29 cellular contexts compared by ENCODE assay signal in the genomic region with DNA sequence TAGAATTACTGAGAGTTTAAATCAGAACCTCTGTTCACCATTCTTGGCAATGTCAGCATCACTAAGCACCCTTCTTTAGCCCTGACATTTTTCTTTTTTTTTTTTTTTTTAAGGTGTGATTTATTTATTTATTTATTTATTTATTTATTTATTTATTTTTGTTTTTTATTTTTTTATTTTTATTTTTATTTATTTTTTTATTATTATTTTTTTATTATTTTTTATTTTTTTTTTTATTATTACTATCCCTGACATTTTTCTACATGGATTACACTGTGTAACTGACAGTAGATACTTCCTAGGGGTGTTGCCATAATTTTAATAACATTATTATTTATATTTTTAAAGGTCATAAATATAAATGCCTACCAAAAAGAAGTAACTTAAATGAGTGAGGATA. TPM values are rescaled to one million over a fixed set of nuclear protein-coding genes. Genes with fewer than 3 reads are reported as not detected.
"Had no signal": no experiment of that assay in that cellular context is flagged by ENCODE, and none has a peak within 500 bp of the region (broad histone marks: within the 10 kb centered on the region; RNA-seq: fewer than 3 reads in every experiment).

No MANE protein-coding gene starts in this region.

- H3K36me3 Mint-ChIP-seq: mesothelial cell of epicardium; naive thymus-derived CD4-positive, alpha-beta T cell; natural killer cell treated with Interleukin-12 subunit alpha and Interleukin-12 subunit beta and Interleukin-15 and Interleukin-18, amount 100 ng/mL, for 72 hours; stimulated activated naive B cell treated with anti-CD40 and anti-IgM and Interleukin-4, amounts not matched to agents 10 μg/mL and 1 μg/mL and 100 μg/mL, for 72 hours had no signal

- H3K9me3 ChIP-seq: lower lobe of right lung, mucosa of descending colon, ovary, prostate gland, stomach, testis, thyroid gland, transverse colon, upper lobe of left lung, vagina had no signal

- H3K4me1 ChIP-seq: left lung, lower lobe of right lung, prostate gland, stomach, testis, thyroid gland, transverse colon, upper lobe of left lung, vagina had no signal

- H3K27ac ChIP-seq: hepatocyte, left lung, lower lobe of right lung, ovary, prostate gland, skin epidermis, stomach, testis, thyroid gland, transverse colon, upper lobe of left lung, vagina had no signal

- H3K4me3 ChIP-seq: hepatocyte, left lung, lower lobe of right lung, mucosa of descending colon, ovary, prostate gland, skin epidermis, stomach, testis, thyroid gland, transverse colon, upper lobe of left lung, vagina had no signal

- DNase-seq: islet precursor cell; kidney glomerular epithelial cell; left colon; left lung; lower lobe of right lung; mesendoderm; mucosa of descending colon; naive thymus-derived CD4-positive, alpha-beta T cell; ovary; posterior cingulate gyrus; retina; right cardiac atrium; stimulated activated CD4-positive, alpha-beta T cell treated with anti-CD3 and anti-CD28 coated beads, Interleukin-12 subunit alpha, Interleukin-12 subunit beta, amount 100 ng/mL, for 4 hours; stimulated activated CD4-positive, alpha-beta T cell treated with anti-CD3 and anti-CD28 coated beads, Interleukin-15, amount 100 ng/mL, for 24 hours; stimulated activated CD4-positive, alpha-beta T cell treated with anti-CD3 and anti-CD28 coated beads, Interleukin-2, amount 100 ng/mL, for 24 hours; stimulated activated CD4-positive, alpha-beta T cell treated with anti-CD3 and anti-CD28 coated beads, Interleukin-4, amount 100 ng/mL, for 1 hour; stimulated activated naive B cell treated with anti-CD40 and anti-IgM and Interleukin-4, amounts not matched to agents 10 μg/mL and 1 μg/mL and 100 μg/mL, for 72 hours; stimulated activated naive CD8-positive, alpha-beta T cell treated with anti-CD3 and anti-CD28 coated beads, Interleukin-15, Interleukin-2, amounts not matched to agents 100 U/mL and 50 U/mL, for 24 hours; stomach; testis; thyroid gland; transverse colon; upper lobe of left lung had no signal

- H3K27ac Mint-ChIP-seq: mesothelial cell of epicardium; naive thymus-derived CD4-positive, alpha-beta T cell; natural killer cell treated with Interleukin-12 subunit alpha and Interleukin-12 subunit beta and Interleukin-15 and Interleukin-18, amount 100 ng/mL, for 72 hours; stimulated activated naive B cell treated with anti-CD40 and anti-IgM and Interleukin-4, amounts not matched to agents 10 μg/mL and 1 μg/mL and 100 μg/mL, for 72 hours had no signal

- H3K36me3 ChIP-seq: left lung, lower lobe of right lung, ovary, prostate gland, stomach, thyroid gland, transverse colon, upper lobe of left lung, vagina had no signal

- H3K27me3 ChIP-seq: hepatocyte, left lung, ovary, stomach, testis, thyroid gland, transverse colon, upper lobe of left lung, vagina had no signal

- H3K4me3 Mint-ChIP-seq: mesothelial cell of epicardium; naive thymus-derived CD4-positive, alpha-beta T cell; natural killer cell treated with Interleukin-12 subunit alpha and Interleukin-12 subunit beta and Interleukin-15 and Interleukin-18, amount 100 ng/mL, for 72 hours; stimulated activated naive B cell treated with anti-CD40 and anti-IgM and Interleukin-4, amounts not matched to agents 10 μg/mL and 1 μg/mL and 100 μg/mL, for 72 hours had no signal

- H3K27me3 Mint-ChIP-seq: natural killer cell treated with Interleukin-12 subunit alpha and Interleukin-12 subunit beta and Interleukin-15 and Interleukin-18, amount 100 ng/mL, for 72 hours; stimulated activated naive B cell treated with anti-CD40 and anti-IgM and Interleukin-4, amounts not matched to agents 10 μg/mL and 1 μg/mL and 100 μg/mL, for 72 hours had no signal

- H3K4me1 Mint-ChIP-seq: mesothelial cell of epicardium; stimulated activated naive B cell treated with anti-CD40 and anti-IgM and Interleukin-4, amounts not matched to agents 10 μg/mL and 1 μg/mL and 100 μg/mL, for 72 hours had no signal

RNA-seq across cellular contexts. Expression of a gene that starts 47.0 kb away (rescaled TPM):
- total RNA-seq: naive thymus-derived CD4-positive, alpha-beta T cell; natural killer cell treated with Interleukin-12 subunit alpha and Interleukin-12 subunit beta and Interleukin-15 and Interleukin-18, amount 100 ng/mL, for 72 hours had no signal
- polyA plus RNA-seq: naive thymus-derived CD4-positive, alpha-beta T cell had no signal
